Comparison of ENCODE assay signal across 26 cellular contexts in the genomic region with DNA sequence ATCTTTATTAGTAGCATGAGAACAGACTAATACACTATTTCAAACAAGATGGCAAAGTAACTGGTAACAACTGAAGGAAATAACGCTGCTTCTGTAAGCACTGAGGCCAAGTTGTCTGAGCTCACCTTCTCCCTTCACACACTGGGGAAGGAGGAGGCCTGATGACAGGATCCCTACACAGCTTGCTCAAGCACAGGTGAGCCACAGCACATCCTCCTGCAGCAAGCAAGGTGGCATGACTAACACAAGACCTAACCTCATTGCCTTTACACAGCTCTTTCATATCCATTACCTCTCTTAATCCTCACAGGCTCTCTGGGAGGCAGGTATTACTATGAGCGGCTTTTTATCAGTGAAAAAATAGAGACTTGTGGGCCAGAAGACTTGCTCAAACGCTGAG.
"Had no signal": no experiment of that assay in that cellular context is flagged by ENCODE, and none has a peak within 500 bp of the region (broad histone marks: within the 10 kb centered on the region; RNA-seq: fewer than 3 reads in every experiment).

No MANE protein-coding gene starts in this region.

- H3K4me2 ChIP-seq: neural progenitor cell had no signal

- H3K27me3 ChIP-seq: esophagus muscularis mucosa, neural progenitor cell, right lobe of liver, suprapubic skin, transverse colon, vagina had no signal

- H2AFZ ChIP-seq: neural progenitor cell, parathyroid adenoma had no signal

- H3K4me3 Mint-ChIP-seq: mesothelial cell of epicardium; naive B cell; nephron; neural progenitor cell; stimulated activated naive B cell treated with anti-CD40 and anti-IgM and Interleukin-4, amounts not matched to agents 10 μg/mL and 1 μg/mL and 100 μg/mL, for 72 hours; stimulated activated naive CD8-positive, alpha-beta T cell treated with anti-CD3 and anti-CD28 coated beads, Interleukin-15, amount 100 ng/mL, for 72 hours had no signal

- FAIRE-seq: endothelial cell of umbilical vein, frontal cortex, keratinocyte, small intestine had no signal

- H3K9ac ChIP-seq: neural progenitor cell, parathyroid adenoma had no signal

- H3K36me3 ChIP-seq: esophagus muscularis mucosa, neural progenitor cell, right lobe of liver, suprapubic skin, transverse colon, vagina had no signal

- H3K27ac Mint-ChIP-seq: mesothelial cell of epicardium; naive B cell; nephron; neural progenitor cell; progenitor cell of endocrine pancreas; stimulated activated naive B cell treated with anti-CD40 and anti-IgM and Interleukin-4, amounts not matched to agents 10 μg/mL and 1 μg/mL and 100 μg/mL, for 72 hours; stimulated activated naive CD8-positive, alpha-beta T cell treated with anti-CD3 and anti-CD28 coated beads, Interleukin-15, amount 100 ng/mL, for 72 hours had no signal

- H3K36me3 Mint-ChIP-seq: mesothelial cell of epicardium, neural progenitor cell had no signal

- H3K27ac ChIP-seq: coronary artery, esophagus muscularis mucosa, neural progenitor cell, parathyroid adenoma, right lobe of liver, suprapubic skin, transverse colon, vagina had no signal

- H3K27me3 Mint-ChIP-seq: naive B cell; progenitor cell of endocrine pancreas; stimulated activated naive B cell treated with anti-CD40 and anti-IgM and Interleukin-4, amounts not matched to agents 10 μg/mL and 1 μg/mL and 100 μg/mL, for 72 hours; stimulated activated naive CD8-positive, alpha-beta T cell treated with anti-CD3 and anti-CD28 coated beads, Interleukin-15, amount 100 ng/mL, for 72 hours had no signal

- ATAC-seq: left lobe of liver; mucosa of descending colon; right lobe of liver; stimulated activated naive B cell treated with anti-CD40 and anti-IgM and Interleukin-4, amounts not matched to agents 10 μg/mL and 1 μg/mL and 100 μg/mL, for 72 hours; stimulated activated naive CD8-positive, alpha-beta T cell treated with anti-CD3 and anti-CD28 coated beads, Interleukin-15, amount 100 ng/mL, for 72 hours had no signal

- H3K9me3 Mint-ChIP-seq: naive B cell; neural progenitor cell; stimulated activated naive CD8-positive, alpha-beta T cell treated with anti-CD3 and anti-CD28 coated beads, Interleukin-15, amount 100 ng/mL, for 72 hours had no signal

- DNase-seq: dermis blood vessel endothelial cell; effector memory CD4-positive, alpha-beta T cell; mesenchymal stem cell; mucosa of descending colon; naive B cell; right lobe of liver; small intestine; stimulated activated CD4-positive, alpha-beta T cell treated with anti-CD3 and anti-CD28 coated beads, Interleukin-15, amount 100 ng/mL, for 24 hours; stimulated activated CD4-positive, alpha-beta T cell treated with anti-CD3 and anti-CD28 coated beads, Interleukin-2, amount 100 ng/mL, for 48 hours; stimulated activated naive B cell treated with anti-CD40 and anti-IgM and Interleukin-4, amounts not matched to agents 10 μg/mL and 1 μg/mL and 100 μg/mL, for 72 hours; stimulated activated naive CD8-positive, alpha-beta T cell treated with anti-CD3 and anti-CD28 coated beads, Interleukin-15, amount 100 ng/mL, for 72 hours; transverse colon had no signal

- H3K4me3 ChIP-seq: coronary artery, esophagus muscularis mucosa, lung, mucosa of descending colon, neural progenitor cell, right lobe of liver, suprapubic skin, transverse colon, vagina had no signal

- H3K4me1 ChIP-seq: neural progenitor cell, parathyroid adenoma, right lobe of liver, suprapubic skin had no signal

- H3K79me2 ChIP-seq: parathyroid adenoma had no signal

- H3K9me3 ChIP-seq: esophagus muscularis mucosa, mucosa of descending colon, right lobe of liver, suprapubic skin, transverse colon, vagina had no signal
